Comparison of ENCODE assay signal across 9 cellular contexts in genomic region chr15:51750942-51751686, GRCh38. TPM values are rescaled to one million over a fixed set of nuclear protein-coding genes. Genes with fewer than 3 reads are reported as not detected.
DNase-seq lines count a peak whose midpoint lies in the region; ATAC-seq and TF ChIP-seq lines count a peak whose summit lies in the region.
"Had no signal": no experiment of that assay in that cellular context is flagged by ENCODE, and none has a peak within 500 bp of the region (broad histone marks: within the 10 kb centered on the region; RNA-seq: fewer than 3 reads in every experiment).

Gene TMOD2 (plus strand): TSS chr15:51751597. CDS start chr15:51766442, 14,845 bp downstream.

- DNase-seq in ELF-1 (ENCODE audit: low read depth, low spot score) (peak; percentile 40), activated B cell treated with CpG ODN at 0.5 μM for 24 hours (peak; percentile 62), dermis blood vessel endothelial cell (peak; percentile 49), mesenteric fat pad (ENCODE audit: low spot score) (no peak)
- peak; percentile 31 for DNase-seq in stimulated activated CD8-positive, alpha-beta memory T cell treated with anti-CD3 and anti-CD28 coated beads, Interleukin-12 subunit alpha, Interleukin-12 subunit beta, amount 100 ng/mL, for 4 hours (ENCODE audit: low read depth)

- peak within 1 kb of the TSS; percentile 86 for H3K27ac Mint-ChIP-seq in activated B cell treated with CpG ODN at 0.5 μM for 24 hours

- no peak within 1 kb of the TSS for H3K9ac ChIP-seq in KMS-11
- H3K9ac ChIP-seq in liver (ENCODE audit: low read depth in 1 of 2, low read length in 2 of 2), result no peak within 1 kb of the TSS

- H3K4me1 ChIP-seq in KMS-11 (ENCODE audit: low read depth, poor library complexity, severe bottlenecking) (peaks cover 12% of the 10 kb centered on the region), liver (ENCODE audit: control insufficient read depth in 4 of 4, insufficient read depth in 4 of 4, low read length in 3 of 4) (peaks cover 3 to 14% (median 9%) of the 10 kb centered on the region in 4 donors)

- no peaks in the 10 kb centered on the region for H4K20me1 ChIP-seq in KMS-11 (ENCODE audit: insufficient read depth)

- peaks cover 3% of the 10 kb centered on the region for H3K36me3 Mint-ChIP-seq in activated B cell treated with CpG ODN at 0.5 μM for 24 hours (ENCODE audit: low read depth)

- H3K27ac ChIP-seq in KMS-11 (no peak within 1 kb of the TSS), liver (ENCODE audit: low read depth in 1 of 2, low read length in 2 of 2) (no peak within 1 kb of the TSS)
- H3K27ac ChIP-seq: epithelial cell of prostate had no signal

- H3K79me2 ChIP-seq in KMS-11 (ENCODE audit: insufficient read depth, low read depth), result no peaks in the 10 kb centered on the region

- H3K4me1 Mint-ChIP-seq in activated B cell treated with CpG ODN at 0.5 μM for 24 hours, result peaks cover 37% of the 10 kb centered on the region

- intact Hi-C loops in activated B cell treated with CpG ODN at 0.5 μM for 24 hours (cut with micrococcal nuclease), result loop anchor here (1.0 kb wide), 2 partner anchors 15 to 25 kb away; no protein-coding TSS in a partner anchor

- POLR2A ChIA-PET in activated B cell treated with CpG ODN at 0.5 μM for 24 hours (lab: Charles Lee), result interaction anchor here (0.5 to 5.5 kb wide), 4 partner anchors 14 to 20 kb away, joined by 5 to 98 read pairs (median 10); partner anchors contain the start of gene LYSMD2

- no peaks in the 10 kb centered on the region for H3K27me3 Mint-ChIP-seq in activated B cell treated with CpG ODN at 0.5 μM for 24 hours

- no peak for TF ChIP-seq RAD21 in liver (IDR thresholded peaks at IDR 0.05)

- 5% methylated on average over 57 of the region's 57 CpGs for WGBS in liver

- H3K27me3 ChIP-seq in KMS-11 (ENCODE audit: insufficient read depth, low read depth) (peaks cover 6% of the 10 kb centered on the region; the same call in 1 of the 2 replicates), liver (ENCODE audit: control insufficient read depth in 4 of 4, insufficient read depth in 4 of 4, low read length in 3 of 4) (peaks cover 0 to 2% (median 0%) of the 10 kb centered on the region in 4 donors)

- no peak for TF ChIP-seq CTCF in KMS-11 (conservative IDR thresholded peaks at IDR 0.05; ENCODE audit: low read depth, low read length)
- TF ChIP-seq CTCF in activated B cell treated with CpG ODN at 0.5 μM for 24 hours (IDR thresholded peaks at IDR 0.05), result no peak
- no peak for TF ChIP-seq CTCF in liver (IDR thresholded peaks at IDR 0.05; ENCODE audit: low read depth, low read length, missing input control)

- peak within 1 kb of the TSS; percentile 81 for H3K4me2 ChIP-seq in KMS-11

- CTCF ChIA-PET in activated B cell treated with CpG ODN at 0.5 μM for 24 hours (lab: Charles Lee), result interaction anchor here (1.1 to 3.5 kb wide), 4 partner anchors 15 to 100 kb away, joined by 3 to 17 read pairs (median 6); no protein-coding TSS in a partner anchor

- H3K9me3 ChIP-seq in liver (ENCODE audit: control insufficient read depth in 4 of 4, low read length in 3 of 4), result no peaks in the 10 kb centered on the region

- ATAC-seq in GM21576 (IDR thresholded peaks at IDR 0.05; ENCODE audit: unreplicated experiment) (peak; percentile 65), activated B cell treated with CpG ODN at 0.5 μM for 24 hours (ENCODE audit: low read depth) (peak; percentile 83)

- H3K4me3 ChIP-seq in KMS-11 (IDR thresholded peaks at IDR 0.05; ENCODE audit: insufficient read depth, low read depth, low read length), result no peak within 1 kb of the TSS
- peak within 1 kb of the TSS; percentile 61 to 96 (median 74) for H3K4me3 ChIP-seq in liver (ENCODE audit: low read depth in 1 of 3, low read length in 3 of 3)

- peak within 1 kb of the TSS; percentile 87 for H2AFZ ChIP-seq in KMS-11 (ENCODE audit: low read depth)

- no peaks in the 10 kb centered on the region for H3K36me3 ChIP-seq in KMS-11 (ENCODE audit: insufficient read depth)
- no peaks in the 10 kb centered on the region for H3K36me3 ChIP-seq in liver (ENCODE audit: control insufficient read depth in 4 of 4, insufficient read depth in 3 of 4, low read depth in 1 of 4, low read length in 3 of 4)

- peak within 1 kb of the TSS; percentile 96 for H3K4me3 Mint-ChIP-seq in activated B cell treated with CpG ODN at 0.5 μM for 24 hours

- H3K9me3 Mint-ChIP-seq in activated B cell treated with CpG ODN at 0.5 μM for 24 hours, result no peaks in the 10 kb centered on the region

TF ChIP-seq in liver, 16 proteins besides CTCF, POLR2A, EP300 and RAD21:
- no peak for TF ChIP-seq TAF1 (conservative IDR thresholded peaks at IDR 0.05)
- no peak for TF ChIP-seq SP1 (IDR thresholded peaks at IDR 0.05)
- TF ChIP-seq YY1 (IDR thresholded peaks at IDR 0.05), result no peak
- TF ChIP-seq EGR1 (IDR thresholded peaks at IDR 0.05; ENCODE audit: low read depth in 2 of 2), result no peak
- TF ChIP-seq NR2F2 (IDR thresholded peaks at IDR 0.05), result no peak

RNA-seq across cellular contexts. Expression of gene TMOD2, which starts in this region (rescaled TPM):
- 11.3 and 14.6 TPM in 2 replicates for total RNA-seq in activated B cell treated with CpG ODN at 0.5 μM for 24 hours
- total RNA-seq in dermis blood vessel endothelial cell, result 22.3 and 32.8 TPM in 2 replicates
- total RNA-seq in liver, result 1 to 10 TPM; 1.6 to 2.1 TPM
- under 1 TPM; 0.46 to 0.51 TPM for polyA plus RNA-seq in liver
- 9.5 TPM for total RNA-seq in mesenteric fat pad
